18 cellular contexts compared by ENCODE assay signal in genomic region chrX:39998636-39999406, GRCh38.
DNase-seq lines count a peak whose midpoint lies in the region; FAIRE-seq and TF ChIP-seq lines count a peak whose summit lies in the region.
"Had no signal": no experiment of that assay in that cellular context is flagged by ENCODE, and none has a peak within 500 bp of the region (broad histone marks: within the 10 kb centered on the region; RNA-seq: fewer than 3 reads in every experiment).

No MANE protein-coding gene starts in this region.

- H3K9ac ChIP-seq in mammary epithelial cell (ENCODE audit: insufficient read depth, low read length): no peak overlapping the region
- H3K9ac ChIP-seq in keratinocyte (ENCODE audit: control insufficient read depth, extremely low read depth, insufficient read depth, low read length): no peak overlapping the region

- no peak overlapping the region for H3K27ac ChIP-seq in mammary epithelial cell (ENCODE audit: insufficient read depth, low read depth, low read length)
- H3K27ac ChIP-seq in breast epithelium: no peak overlapping the region
- no peak overlapping the region for H3K27ac ChIP-seq in keratinocyte (ENCODE audit: control insufficient read depth, insufficient read depth, low read length)
- no peak overlapping the region for H3K27ac ChIP-seq in spleen
- H3K27ac ChIP-seq: 22Rv1, A549 had no signal

- H3K27me3 ChIP-seq in mammary epithelial cell (ENCODE audit: insufficient read depth, low read length): no peaks in the 10 kb centered on the region
- H3K27me3 ChIP-seq in breast epithelium: peaks cover 0 to 41% of the 10 kb centered on the region in 2 donors
- no peaks in the 10 kb centered on the region for H3K27me3 ChIP-seq in keratinocyte (ENCODE audit: control insufficient read depth, extremely low read depth, insufficient read depth, low read length)
- peaks cover 0 to 2% (median 0%) of the 10 kb centered on the region in 7 donors for H3K27me3 ChIP-seq in spleen (replicated peaks in 1 of 7)

- dilution Hi-C loops in mammary epithelial cell (cut with HindIII; ENCODE audit: low sequenced_read_pairs): no loop called here
- dilution Hi-C loops in keratinocyte (cut with MboI; ENCODE audit: extremely low pct_ligation_motif_present, low sequenced_read_pairs): no loop called here

- CTCF ChIA-PET in mammary epithelial cell (lab: Charles Lee; ENCODE audit: low non-redundant PET): no interaction called here
- CTCF ChIA-PET in HEK293T (lab: Yijun Ruan, JAX): no interaction called here

- no peak overlapping the region for H2AFZ ChIP-seq in mammary epithelial cell (ENCODE audit: low read depth, low read length)
- no peak overlapping the region for H2AFZ ChIP-seq in keratinocyte (ENCODE audit: control insufficient read depth, low read length)

- POLR2A ChIA-PET in HEK293T (lab: Yijun Ruan, JAX): no interaction called here

- peak; percentile 30 for DNase-seq in mammary epithelial cell
- DNase-seq in breast epithelium (ENCODE audit: low spot score in 2 of 2): no peak
- DNase-seq in epithelial cell of esophagus (ENCODE audit: low read depth): peak; percentile 53
- no peak for DNase-seq in keratinocyte (ENCODE audit: low read depth, low spot score)
- no peak for DNase-seq in spleen
- no peak for DNase-seq in C1 segment of cervical spinal cord (lab: John Stamatoyannopoulos, UW)
- DNase-seq in HEK293T (ENCODE audit: extremely low spot score): no peak
- DNase-seq: AML-193; Calu3; CD8-positive, alpha-beta T cell; DND-41; EL; H9 had no signal

- H3K4me3 ChIP-seq in mammary epithelial cell (replicated peaks in 1 of 3; ENCODE audit: insufficient read depth in 1 of 3, low read depth in 2 of 3, low read length in 3 of 3) (no peak overlapping the region), breast epithelium (no peak overlapping the region), epithelial cell of esophagus (ENCODE audit: low read length) (no peak overlapping the region), keratinocyte (ENCODE audit: control insufficient read depth in 2 of 3, extremely low read depth in 1 of 3, insufficient read depth in 2 of 3, low read depth in 1 of 3, low read length in 3 of 3) (no peak overlapping the region), spleen (no peak overlapping the region)
- H3K4me3 ChIP-seq: A549, GM12878 had no signal

- H3K9me1 ChIP-seq in keratinocyte (ENCODE audit: control insufficient read depth, extremely low read depth, insufficient read depth, low read length): no peaks in the 10 kb centered on the region

- TF ChIP-seq POLR2A in breast epithelium (IDR thresholded peaks at IDR 0.05) (no peak), spleen (IDR thresholded peaks at IDR 0.05) (no peak)

- H3K79me2 ChIP-seq in mammary epithelial cell (ENCODE audit: insufficient read depth, low read length): no peaks in the 10 kb centered on the region
- no peaks in the 10 kb centered on the region for H3K79me2 ChIP-seq in keratinocyte (ENCODE audit: control insufficient read depth, insufficient read depth, low read length)

- WGBS in mammary epithelial cell (ENCODE audit: low coverage, missing lambda C conversion rate): 76% methylated on average over 6 of the region's 6 CpGs
- 87 to 98% (median 94%) methylated on average over 6 of the region's 6 CpGs for WGBS in spleen, 5 donors

- H3K36me3 ChIP-seq in mammary epithelial cell (ENCODE audit: insufficient read depth, low read length) (no peaks in the 10 kb centered on the region), breast epithelium (no peaks in the 10 kb centered on the region), keratinocyte (ENCODE audit: control insufficient read depth in 2 of 2, extremely low read depth in 1 of 2, insufficient read depth in 2 of 2, low read length in 2 of 2) (no peaks in the 10 kb centered on the region), spleen (no peaks in the 10 kb centered on the region)

- H3K9me3 ChIP-seq in mammary epithelial cell (replicated peaks; ENCODE audit: insufficient read depth, low read length): no peaks in the 10 kb centered on the region
- H3K9me3 ChIP-seq in breast epithelium: no peaks in the 10 kb centered on the region
- no peaks in the 10 kb centered on the region for H3K9me3 ChIP-seq in keratinocyte (ENCODE audit: control insufficient read depth, low read depth, low read length)
- H3K9me3 ChIP-seq in spleen: no peaks in the 10 kb centered on the region
- H3K9me3 ChIP-seq: A549 had no signal

- H3K4me1 ChIP-seq in mammary epithelial cell (ENCODE audit: insufficient read depth, low read length) (peaks cover 4% of the 10 kb centered on the region), breast epithelium (no peaks in the 10 kb centered on the region), keratinocyte (ENCODE audit: control insufficient read depth, extremely low read depth, insufficient read depth, low read length) (peaks cover 8% of the 10 kb centered on the region), spleen (no peaks in the 10 kb centered on the region)

- H3K4me2 ChIP-seq in mammary epithelial cell (ENCODE audit: insufficient read depth, low read depth, low read length) (no peak overlapping the region), keratinocyte (ENCODE audit: control insufficient read depth, extremely low read depth, insufficient read depth, low read depth, low read length) (peak overlapping the region; percentile 17)
- H3K4me2 ChIP-seq: A549 had no signal

- TF ChIP-seq CTCF in mammary epithelial cell (conservative IDR thresholded peaks at IDR 0.05 in 1 of 2, IDR thresholded peaks at IDR 0.05 in 1 of 2; ENCODE audit: extremely low read depth in 1 of 2, insufficient read depth in 1 of 2, low read depth in 1 of 2, low read length in 2 of 2) (no peak), breast epithelium (IDR thresholded peaks at IDR 0.05) (no peak), epithelial cell of esophagus (IDR thresholded peaks at IDR 0.05; ENCODE audit: insufficient read depth, low read depth, low read length, missing control alignments) (no peak), keratinocyte (optimal IDR thresholded peaks at IDR 0.05 in 1 of 3, IDR thresholded peaks at IDR 0.05 in 1 of 3, conservative IDR thresholded peaks at IDR 0.05 in 1 of 3; ENCODE audit: extremely low read depth in 1 of 3, insufficient read depth in 2 of 3, low read length in 3 of 3) (no peak), spleen (IDR thresholded peaks at IDR 0.05 in 8 of 11, conservative IDR thresholded peaks at IDR 0.05 in 3 of 11) (no peak)

- intact Hi-C loops in mammary epithelial cell (cut with micrococcal nuclease): no loop called here
- intact Hi-C loops in breast epithelium (cut with DNase I; ENCODE audit: low total_unique reads): no loop called here
- intact Hi-C loops in spleen (cut with DNase I; ENCODE audit: low total_unique reads): no loop called here

- BruUV-seq in mammary epithelial cell (replicated peaks; lab: Mats Ljungman, UMichigan): no TSS peak

- in situ Hi-C loops in mammary epithelial cell (cut with MboI; ENCODE audit: low sequenced_read_pairs in 2 of 2): no loop called here

- peak; percentile 55 for FAIRE-seq in keratinocyte (lab: Jason Lieb, UNC)
- FAIRE-seq: A549, GM12878, H1, HepG2 had no signal

- H4K20me1 ChIP-seq in mammary epithelial cell (ENCODE audit: insufficient read depth, low read length): no peaks in the 10 kb centered on the region
- H4K20me1 ChIP-seq in keratinocyte (ENCODE audit: control insufficient read depth, extremely low read depth, insufficient read depth, low read length): no peaks in the 10 kb centered on the region

TF ChIP-seq in HEK293T, 16 proteins besides CTCF, POLR2A, EP300 and RAD21:
- TF ChIP-seq FOXA1 (IDR thresholded peaks at IDR 0.05) (no peak), CTBP1 (IDR thresholded peaks at IDR 0.05; ENCODE audit: borderline replicate concordance) (no peak), SP1 (IDR thresholded peaks at IDR 0.05) (no peak), FOXM1 (IDR thresholded peaks at IDR 0.05; ENCODE audit: borderline replicate concordance) (no peak), LEF1 (IDR thresholded peaks at IDR 0.05; ENCODE audit: borderline replicate concordance) (no peak), ELF4 (IDR thresholded peaks at IDR 0.05) (no peak), L3MBTL2 (conservative IDR thresholded peaks at IDR 0.05) (no peak), ZNF384 (IDR thresholded peaks at IDR 0.05) (no peak), SUZ12 (IDR thresholded peaks at IDR 0.05) (no peak)
- TF ChIP-seq, protein P1, sequence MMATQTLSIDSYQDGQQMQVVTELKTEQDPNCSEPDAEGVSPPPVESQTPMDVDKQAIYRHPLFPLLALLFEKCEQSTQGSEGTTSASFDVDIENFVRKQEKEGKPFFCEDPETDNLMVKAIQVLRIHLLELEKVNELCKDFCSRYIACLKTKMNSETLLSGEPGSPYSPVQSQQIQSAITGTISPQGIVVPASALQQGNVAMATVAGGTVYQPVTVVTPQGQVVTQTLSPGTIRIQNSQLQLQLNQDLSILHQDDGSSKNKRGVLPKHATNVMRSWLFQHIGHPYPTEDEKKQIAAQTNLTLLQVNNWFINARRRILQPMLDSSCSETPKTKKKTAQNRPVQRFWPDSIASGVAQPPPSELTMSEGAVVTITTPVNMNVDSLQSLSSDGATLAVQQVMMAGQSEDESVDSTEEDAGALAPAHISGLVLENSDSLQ (IDR thresholded peaks at IDR 0.05): no peak

Comparison
In these comparisons a context has a peak if more than half of its experiments do, and no peak if none do; other contexts are left out.
1. DNase-seq: peak in mammary epithelial cell (single experiment) and epithelial cell of esophagus (single experiment); none in breast epithelium (0 of 2), keratinocyte (single experiment), spleen (single experiment), C1 segment of cervical spinal cord (0 of 14) and HEK293T (single experiment).